ENCODE assay signal across 1 cellular context in the genomic region with DNA sequence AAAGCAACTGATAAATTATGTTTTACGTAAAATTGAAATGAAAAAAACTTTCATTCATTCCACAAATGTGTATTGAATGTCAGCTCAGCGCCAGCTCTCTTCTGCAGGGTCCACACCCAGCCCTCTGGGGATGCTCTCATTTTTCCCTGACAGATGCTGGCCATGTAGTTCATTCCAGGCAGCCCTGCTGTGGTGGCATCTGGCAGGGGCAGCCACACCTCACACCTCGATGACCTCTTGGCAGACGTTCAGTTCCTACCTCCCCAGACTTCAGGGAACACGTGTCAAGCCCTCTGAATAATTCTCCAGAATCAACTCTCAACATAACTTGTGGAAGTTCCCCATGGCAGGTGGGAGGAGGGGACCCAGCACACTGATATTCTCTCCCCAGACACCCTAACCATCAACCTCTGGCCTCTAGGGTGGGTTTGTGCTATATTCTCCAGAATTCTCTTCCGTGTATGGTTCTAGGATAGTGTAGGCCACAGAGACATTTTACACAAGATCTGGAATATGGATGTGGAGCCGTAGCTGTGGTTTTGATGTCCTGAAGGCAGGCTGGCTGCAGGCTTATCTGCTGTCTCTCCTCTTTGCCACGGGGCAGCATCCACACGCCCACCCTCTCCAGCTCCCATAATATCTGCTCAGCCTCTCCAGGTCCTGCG.
TF ChIP-seq lines count a peak whose summit lies in the region.

No MANE protein-coding gene starts in this region.

TF ChIP-seq in HepG2, 621 proteins besides CTCF, POLR2A, EP300 and RAD21:
- TF ChIP-seq, protein P1, sequence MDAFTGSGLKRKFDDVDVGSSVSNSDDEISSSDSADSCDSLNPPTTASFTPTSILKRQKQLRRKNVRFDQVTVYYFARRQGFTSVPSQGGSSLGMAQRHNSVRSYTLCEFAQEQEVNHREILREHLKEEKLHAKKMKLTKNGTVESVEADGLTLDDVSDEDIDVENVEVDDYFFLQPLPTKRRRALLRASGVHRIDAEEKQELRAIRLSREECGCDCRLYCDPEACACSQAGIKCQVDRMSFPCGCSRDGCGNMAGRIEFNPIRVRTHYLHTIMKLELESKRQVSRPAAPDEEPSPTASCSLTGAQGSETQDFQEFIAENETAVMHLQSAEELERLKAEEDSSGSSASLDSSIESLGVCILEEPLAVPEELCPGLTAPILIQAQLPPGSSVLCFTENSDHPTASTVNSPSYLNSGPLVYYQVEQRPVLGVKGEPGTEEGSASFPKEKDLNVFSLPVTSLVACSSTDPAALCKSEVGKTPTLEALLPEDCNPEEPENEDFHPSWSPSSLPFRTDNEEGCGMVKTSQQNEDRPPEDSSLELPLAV (CRISPR knock-in tag; conservative IDR thresholded peaks at IDR 0.05; ENCODE audit: low read depth) = no peak
- TF ChIP-seq, protein P2, sequence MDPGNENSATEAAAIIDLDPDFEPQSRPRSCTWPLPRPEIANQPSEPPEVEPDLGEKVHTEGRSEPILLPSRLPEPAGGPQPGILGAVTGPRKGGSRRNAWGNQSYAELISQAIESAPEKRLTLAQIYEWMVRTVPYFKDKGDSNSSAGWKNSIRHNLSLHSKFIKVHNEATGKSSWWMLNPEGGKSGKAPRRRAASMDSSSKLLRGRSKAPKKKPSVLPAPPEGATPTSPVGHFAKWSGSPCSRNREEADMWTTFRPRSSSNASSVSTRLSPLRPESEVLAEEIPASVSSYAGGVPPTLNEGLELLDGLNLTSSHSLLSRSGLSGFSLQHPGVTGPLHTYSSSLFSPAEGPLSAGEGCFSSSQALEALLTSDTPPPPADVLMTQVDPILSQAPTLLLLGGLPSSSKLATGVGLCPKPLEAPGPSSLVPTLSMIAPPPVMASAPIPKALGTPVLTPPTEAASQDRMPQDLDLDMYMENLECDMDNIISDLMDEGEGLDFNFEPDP (CRISPR knock-in tag; conservative IDR thresholded peaks at IDR 0.05) = 0 out of 2 replicates have a peak, but pooled peaks have one; percentile 54
